In the genomic region with DNA sequence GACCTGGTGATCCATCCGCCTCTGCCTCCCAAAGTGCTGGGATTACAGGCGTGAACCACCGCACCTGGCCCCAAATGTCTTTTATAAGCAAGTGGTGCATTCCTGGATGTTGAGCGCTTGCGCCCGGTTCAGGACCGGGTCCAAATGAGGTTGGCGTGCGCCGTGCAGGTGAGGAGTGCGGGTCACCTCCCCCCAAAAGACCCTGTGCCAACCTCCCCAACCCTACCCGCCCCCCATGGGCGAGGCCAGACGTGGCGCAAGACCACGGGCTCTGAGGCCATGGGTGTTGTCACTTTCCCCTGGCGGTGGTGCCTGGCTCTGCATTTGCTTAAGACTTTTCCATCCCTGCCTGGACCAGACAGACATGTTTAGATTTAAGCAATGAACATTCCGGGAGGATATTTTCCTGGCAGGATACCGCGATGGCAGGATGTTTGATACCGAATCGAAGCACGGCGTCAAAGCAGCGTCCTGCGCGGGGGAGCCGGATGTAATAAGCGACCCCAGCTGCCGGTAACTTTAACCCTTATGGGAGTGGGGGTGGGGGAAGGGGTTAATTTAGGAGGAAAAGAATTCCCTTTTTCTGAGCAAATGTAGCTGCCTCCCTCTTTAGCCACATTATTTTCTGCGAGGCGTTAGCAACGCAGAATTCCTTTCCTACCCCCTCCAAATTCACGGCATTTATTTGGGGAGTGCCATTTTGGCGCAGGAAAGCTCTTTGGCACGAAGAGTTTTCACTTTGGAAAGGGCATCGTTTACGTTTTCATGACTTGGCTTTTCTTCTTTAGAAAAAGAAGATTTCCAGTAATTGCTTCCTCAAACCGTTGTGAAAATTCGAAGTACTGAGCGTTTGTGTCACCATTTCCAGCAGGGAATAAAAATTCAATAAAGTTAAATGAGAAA, we compare ENCODE assay signal across 8 cellular contexts. TPM values are rescaled to one million over a fixed set of nuclear protein-coding genes. Genes with fewer than 3 reads are reported as not detected.
DNase-seq lines count a peak whose midpoint lies in the region; ATAC-seq lines count a peak whose summit lies in the region.

No MANE protein-coding gene starts in this region.

- intact Hi-C loops in Right ventricle myocardium inferior (cut with DNase I): loop anchor here (5.0 kb wide), 2 partner anchors 52 to 82 kb away; a partner anchor contains a TSS
- intact Hi-C loops in cardiac septum (cut with DNase I): loop anchor here (1.0 to 5.0 kb wide), 3 partner anchors 27 to 377 kb away; a partner anchor contains a TSS
- intact Hi-C loops in right cardiac atrium (cut with DNase I): no loop called here

- WGBS in right cardiac atrium: 7% methylated on average over 41 of the region's 41 CpGs

- ATAC-seq in Right ventricle myocardium inferior (peak; percentile 13), right cardiac atrium (peak; percentile 58 to 64)

- peaks cover 4% of the 10 kb centered on the region for H3K4me1 ChIP-seq in right cardiac atrium (ENCODE audit: control insufficient read depth, insufficient read depth, low read length)

- no peaks in the 10 kb centered on the region for H3K27me3 ChIP-seq in right cardiac atrium (ENCODE audit: control insufficient read depth, insufficient read depth)

- no peaks in the 10 kb centered on the region for H3K9me3 ChIP-seq in right cardiac atrium (ENCODE audit: control insufficient read depth, low read length)

- DNase-seq in Right ventricle myocardium inferior (ENCODE audit: missing footprints) (no peak), cardiac septum (ENCODE audit: low spot score) (no peak), SHP77 treated with DMSO at 0.1 percent for 48 hours (lab: John Stamatoyannopoulos, UW) (peak; percentile 72), amniotic stem cell (lab: John Stamatoyannopoulos, UW) (peak; percentile 43), right cardiac atrium (peak; percentile 75 to 90 (median 87)), retina (peak; percentile 86), middle frontal gyrus (ENCODE audit: extremely low spot score, low spot score) (no peak)
- peak; percentile 76 for DNase-seq in Jurkat, Clone E6-1 (ENCODE audit: low read depth, low spot score)

- H3K4me3 ChIP-seq in Jurkat, Clone E6-1 (ENCODE audit: low read length): peak overlapping the region; percentile 80
- peak overlapping the region; percentile 49 for H3K4me3 ChIP-seq in right cardiac atrium (ENCODE audit: low read length)

- H3K27ac ChIP-seq in right cardiac atrium (ENCODE audit: low read length): peak overlapping the region; percentile 8

RNA-seq across cellular contexts. Expression of a gene that starts 27.8 kb away (rescaled TPM):
- total RNA-seq in Right ventricle myocardium inferior (85.4 TPM), cardiac septum (83.2 TPM), right cardiac atrium (100 to 1,000 TPM in 2 of 4 donors, 10 to 100 TPM in 2; 80.5 to 113 (median 94.2) TPM)
- 120 TPM for polyA plus RNA-seq in Jurkat, Clone E6-1 (2012; ENCODE audit: insufficient read depth, insufficient read length)
- polyA plus RNA-seq in right cardiac atrium: 34.1 TPM

RNA-seq across cellular contexts. Expression of a gene that starts 42.7 kb away (rescaled TPM):
- total RNA-seq in Right ventricle myocardium inferior: 0.38 TPM
- 0.46 TPM for total RNA-seq in cardiac septum
- polyA plus RNA-seq in Jurkat, Clone E6-1 (2012; ENCODE audit: insufficient read depth, insufficient read length): not detected
- total RNA-seq in right cardiac atrium: 1 to 10 TPM in 2 of 4 donors, under 1 TPM in 2; 0.56 to 2.4 (median 1.2) TPM
- 0.41 TPM for polyA plus RNA-seq in right cardiac atrium

RNA-seq across cellular contexts. Expression of a gene that starts 52.7 kb away (rescaled TPM):
- 7.7 TPM for total RNA-seq in Right ventricle myocardium inferior
- total RNA-seq in cardiac septum: 7.3 TPM
- 23.6 TPM for polyA plus RNA-seq in Jurkat, Clone E6-1 (2012; ENCODE audit: insufficient read depth, insufficient read length)
- total RNA-seq in right cardiac atrium: 10 to 100 TPM in 1 of 4 donors, 1 to 10 TPM in 3; 8.9 to 10.7 (median 9.5) TPM
- polyA plus RNA-seq in right cardiac atrium: 5.9 TPM

Comparison
In these comparisons a context has a peak if more than half of its experiments do, and no peak if none do; other contexts are left out.
1. DNase-seq: peak in Jurkat, Clone E6-1 (single experiment), SHP77 treated with DMSO at 0.1 percent for 48 hours (single experiment), amniotic stem cell (single experiment), right cardiac atrium (3 of 3) and retina (single experiment); none in Right ventricle myocardium inferior (single experiment), cardiac septum (single experiment) and middle frontal gyrus (single experiment).
2. intact Hi-C loops: an anchor here in Right ventricle myocardium inferior (5.0 kb wide) and cardiac septum (1.0 to 5.0 kb wide); none called in right cardiac atrium.